In genomic region chr15:80159811-80160569, GRCh38 we compare ENCODE assay signal across 11 cellular contexts. TPM values are rescaled to one million over a fixed set of nuclear protein-coding genes. Genes with fewer than 3 reads are reported as not detected.
A peak's percentile ranks its signal among the peaks of the same experiment; 100 is the strongest.
DNase-seq lines count a peak whose midpoint lies in the region; ATAC-seq and TF ChIP-seq lines count a peak whose summit lies in the region.
"Had no signal": no experiment of that assay in that cellular context is flagged by ENCODE, and none has a peak within 500 bp of the region (broad histone marks: within the 10 kb centered on the region; RNA-seq: fewer than 3 reads in every experiment).

No MANE protein-coding gene starts in this region.

- no peak for DNase-seq in activated naive CD4-positive, alpha-beta T cell treated with anti-CD3 and anti-CD28 coated beads, Interleukin-2, amount 10 ng/mL, durations not matched to agents 7 days and 5 days
- DNase-seq in activated naive CD4-positive, alpha-beta T cell (lab: John Stamatoyannopoulos, UW): no peak
- DNase-seq in activated CD4-positive, alpha-beta memory T cell treated with anti-CD3 and anti-CD28 coated beads for 36 hours: peak; percentile 52
- no peak for DNase-seq in left lung
- no peak for DNase-seq in prostate gland (ENCODE audit: low spot score)
- no peak for DNase-seq in chondrocyte (ENCODE audit: low spot score)
- DNase-seq in hepatic stellate cell (ENCODE audit: low spot score): no peak
- DNase-seq in SKM-1 treated with dmso at 0.1 percent for 144 hours (lab: John Stamatoyannopoulos, UW; ENCODE audit: unreplicated experiment): no peak
- DNase-seq: NCI-H2029 treated with DMSO at 0.1 percent for 48 hours had no signal

- peak overlapping the region; percentile 78 to 82 for H3K27ac ChIP-seq in left lung
- H3K27ac ChIP-seq in prostate gland: no peak overlapping the region

- CTCF ChIA-PET in activated naive CD4-positive, alpha-beta T cell treated with anti-CD3 and anti-CD28 coated beads, Interleukin-2, amount 10 ng/mL, durations not matched to agents 7 days and 5 days (lab: Charles Lee): interaction anchor here (0.6 to 2.1 kb wide), 4 partner anchors 8 to 68 kb away, joined by 3 to 10 read pairs (median 3); no protein-coding TSS in a partner anchor
- CTCF ChIA-PET in activated CD4-positive, alpha-beta memory T cell treated with anti-CD3 and anti-CD28 coated beads for 36 hours (lab: Charles Lee): interaction anchor here (0.7 to 2.6 kb wide), 2 partner anchors 12 to 15 kb away, joined by 3 to 10 read pairs; no protein-coding TSS in a partner anchor

- no peaks in the 10 kb centered on the region for H3K27me3 ChIP-seq in left lung
- H3K27me3 ChIP-seq in prostate gland (replicated peaks; ENCODE audit: insufficient read depth): no peaks in the 10 kb centered on the region
- H3K27me3 ChIP-seq: heart right ventricle had no signal

- TF ChIP-seq POLR2A in prostate gland (IDR thresholded peaks at IDR 0.05): no peak

- H3K9me3 ChIP-seq in left lung (no peaks in the 10 kb centered on the region), prostate gland (no peaks in the 10 kb centered on the region)

- no peaks in the 10 kb centered on the region for H3K9me3 Mint-ChIP-seq in activated naive CD4-positive, alpha-beta T cell treated with anti-CD3 and anti-CD28 coated beads, Interleukin-2, amount 10 ng/mL, durations not matched to agents 7 days and 5 days
- no peaks in the 10 kb centered on the region for H3K9me3 Mint-ChIP-seq in activated CD4-positive, alpha-beta memory T cell treated with anti-CD3 and anti-CD28 coated beads for 36 hours
- H3K9me3 Mint-ChIP-seq in chondrocyte (ENCODE audit: low read depth): no peaks in the 10 kb centered on the region

- ATAC-seq in left lung: no peak

- no peaks in the 10 kb centered on the region for H3K27me3 Mint-ChIP-seq in activated naive CD4-positive, alpha-beta T cell treated with anti-CD3 and anti-CD28 coated beads, Interleukin-2, amount 10 ng/mL, durations not matched to agents 7 days and 5 days
- no peaks in the 10 kb centered on the region for H3K27me3 Mint-ChIP-seq in activated CD4-positive, alpha-beta memory T cell treated with anti-CD3 and anti-CD28 coated beads for 36 hours
- no peaks in the 10 kb centered on the region for H3K27me3 Mint-ChIP-seq in chondrocyte (ENCODE audit: low read depth)
- H3K27me3 Mint-ChIP-seq: B cell had no signal

- peaks cover 31% of the 10 kb centered on the region for H3K4me1 Mint-ChIP-seq in activated naive CD4-positive, alpha-beta T cell treated with anti-CD3 and anti-CD28 coated beads, Interleukin-2, amount 10 ng/mL, durations not matched to agents 7 days and 5 days
- H3K4me1 Mint-ChIP-seq in activated CD4-positive, alpha-beta memory T cell treated with anti-CD3 and anti-CD28 coated beads for 36 hours (ENCODE audit: low read depth): peaks cover 22% of the 10 kb centered on the region
- peaks cover 23% of the 10 kb centered on the region for H3K4me1 Mint-ChIP-seq in chondrocyte (ENCODE audit: low read depth)

- peak overlapping the region; percentile 68 for H3K27ac Mint-ChIP-seq in activated naive CD4-positive, alpha-beta T cell treated with anti-CD3 and anti-CD28 coated beads, Interleukin-2, amount 10 ng/mL, durations not matched to agents 7 days and 5 days
- peak overlapping the region; percentile 74 for H3K27ac Mint-ChIP-seq in activated CD4-positive, alpha-beta memory T cell treated with anti-CD3 and anti-CD28 coated beads for 36 hours
- no peak overlapping the region for H3K27ac Mint-ChIP-seq in chondrocyte (ENCODE audit: unreplicated experiment)
- H3K27ac Mint-ChIP-seq: B cell had no signal

- peaks cover 40% of the 10 kb centered on the region for H3K36me3 Mint-ChIP-seq in activated naive CD4-positive, alpha-beta T cell treated with anti-CD3 and anti-CD28 coated beads, Interleukin-2, amount 10 ng/mL, durations not matched to agents 7 days and 5 days
- H3K36me3 Mint-ChIP-seq in activated CD4-positive, alpha-beta memory T cell treated with anti-CD3 and anti-CD28 coated beads for 36 hours: peaks cover 48% of the 10 kb centered on the region
- H3K36me3 Mint-ChIP-seq in chondrocyte (ENCODE audit: low read depth): peaks cover 10% of the 10 kb centered on the region

- POLR2A ChIA-PET in activated CD4-positive, alpha-beta memory T cell treated with anti-CD3 and anti-CD28 coated beads for 36 hours (lab: Charles Lee): interaction anchor here (0.6 to 2.3 kb wide), 5 partner anchors 13 to 264 kb away, joined by 3 to 9 read pairs (median 3); no protein-coding TSS in a partner anchor

- no peak for TF ChIP-seq CTCF in left lung (IDR thresholded peaks at IDR 0.05)
- TF ChIP-seq CTCF in prostate gland (IDR thresholded peaks at IDR 0.05): no peak
- no peak for TF ChIP-seq CTCF in chondrocyte (IDR thresholded peaks at IDR 0.05)

- H3K4me1 ChIP-seq in left lung: peaks cover 20 to 53% of the 10 kb centered on the region in 2 donors
- H3K4me1 ChIP-seq in prostate gland (replicated peaks): peaks cover 2% of the 10 kb centered on the region

- H3K36me3 ChIP-seq in left lung: peaks cover 0 to 18% of the 10 kb centered on the region in 2 donors
- no peaks in the 10 kb centered on the region for H3K36me3 ChIP-seq in prostate gland

- 91% methylated on average over 12 of the region's 12 CpGs for WGBS in prostate gland

- intact Hi-C loops in activated CD4-positive, alpha-beta memory T cell treated with anti-CD3 and anti-CD28 coated beads for 36 hours (cut with micrococcal nuclease): loop anchor here (1.0 to 10.0 kb wide), 3 partner anchors 128 to 1135 kb away; no protein-coding TSS in a partner anchor
- intact Hi-C loops in left lung (cut with DNase I) (no loop called here), prostate gland (cut with DNase I) (no loop called here)

- H3K4me3 ChIP-seq in left lung: no peak overlapping the region
- no peak overlapping the region for H3K4me3 ChIP-seq in prostate gland
- H3K4me3 ChIP-seq: heart right ventricle had no signal

- no peak overlapping the region for H3K4me3 Mint-ChIP-seq in activated naive CD4-positive, alpha-beta T cell treated with anti-CD3 and anti-CD28 coated beads, Interleukin-2, amount 10 ng/mL, durations not matched to agents 7 days and 5 days
- H3K4me3 Mint-ChIP-seq in activated CD4-positive, alpha-beta memory T cell treated with anti-CD3 and anti-CD28 coated beads for 36 hours: no peak overlapping the region
- H3K4me3 Mint-ChIP-seq in chondrocyte (ENCODE audit: unreplicated experiment): no peak overlapping the region
- H3K4me3 Mint-ChIP-seq: B cell had no signal

RNA-seq across cellular contexts. Expression of gene FAH, which starts 7.2 kb away (rescaled TPM):
- 10 to 100 TPM; 74.5 to 79.4 TPM for total RNA-seq in activated CD4-positive, alpha-beta memory T cell treated with anti-CD3 and anti-CD28 coated beads for 36 hours
- total RNA-seq in left lung: 10 to 100 TPM; 56.4 to 68.7 TPM
- 10 to 100 TPM; 26.7 to 51.4 TPM for total RNA-seq in prostate gland
- 16.2 to 18.1 TPM (median 17.1 TPM) in 3 replicates for total RNA-seq in chondrocyte

Comparison
In these comparisons a context has a peak if more than half of its experiments do, and no peak if none do; other contexts are left out.
1. H3K27ac ChIP-seq: peak in left lung (2 of 2); none in prostate gland (0 of 2).